In the genomic region with DNA sequence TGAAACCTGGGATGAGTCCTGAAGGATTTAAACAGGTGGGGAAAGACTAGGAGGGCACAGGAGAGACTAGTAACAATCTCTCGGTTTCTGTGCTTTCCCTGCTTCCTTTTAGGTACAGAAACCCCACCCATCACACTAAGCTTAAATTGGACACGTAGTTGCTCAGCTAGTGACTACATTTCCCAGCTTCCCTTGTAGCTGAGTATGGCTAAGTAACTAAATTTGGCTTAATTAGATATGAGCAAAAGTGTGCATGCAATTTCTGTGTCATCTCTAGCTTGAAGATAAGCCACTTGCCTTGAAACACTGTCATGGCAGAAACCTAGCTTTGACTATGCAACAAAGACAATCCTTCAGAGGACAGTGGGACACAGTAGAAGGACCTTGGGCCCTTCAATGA, we compare ENCODE assay signal across 1 cellular context.
TF ChIP-seq lines count a peak whose summit lies in the region.

No MANE protein-coding gene starts in this region.

TF ChIP-seq in K562, 482 proteins besides CTCF, POLR2A, EP300 and RAD21:
- peak; percentile 56; the same call in 1 of the 2 replicates for TF ChIP-seq ZNF143 (CRISPR knock-in tag; IDR thresholded peaks at IDR 0.05)
- peak; percentile 25; the same call in 1 of the 2 replicates for TF ChIP-seq HCFC1 (IDR thresholded peaks at IDR 0.05; ENCODE audit: low read depth, low read length)
- TF ChIP-seq, protein P1, sequence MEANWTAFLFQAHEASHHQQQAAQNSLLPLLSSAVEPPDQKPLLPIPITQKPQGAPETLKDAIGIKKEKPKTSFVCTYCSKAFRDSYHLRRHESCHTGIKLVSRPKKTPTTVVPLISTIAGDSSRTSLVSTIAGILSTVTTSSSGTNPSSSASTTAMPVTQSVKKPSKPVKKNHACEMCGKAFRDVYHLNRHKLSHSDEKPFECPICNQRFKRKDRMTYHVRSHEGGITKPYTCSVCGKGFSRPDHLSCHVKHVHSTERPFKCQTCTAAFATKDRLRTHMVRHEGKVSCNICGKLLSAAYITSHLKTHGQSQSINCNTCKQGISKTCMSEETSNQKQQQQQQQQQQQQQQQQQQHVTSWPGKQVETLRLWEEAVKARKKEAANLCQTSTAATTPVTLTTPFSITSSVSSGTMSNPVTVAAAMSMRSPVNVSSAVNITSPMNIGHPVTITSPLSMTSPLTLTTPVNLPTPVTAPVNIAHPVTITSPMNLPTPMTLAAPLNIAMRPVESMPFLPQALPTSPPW (CRISPR knock-in tag; IDR thresholded peaks at IDR 0.05) = no peak
